In the genomic region with DNA sequence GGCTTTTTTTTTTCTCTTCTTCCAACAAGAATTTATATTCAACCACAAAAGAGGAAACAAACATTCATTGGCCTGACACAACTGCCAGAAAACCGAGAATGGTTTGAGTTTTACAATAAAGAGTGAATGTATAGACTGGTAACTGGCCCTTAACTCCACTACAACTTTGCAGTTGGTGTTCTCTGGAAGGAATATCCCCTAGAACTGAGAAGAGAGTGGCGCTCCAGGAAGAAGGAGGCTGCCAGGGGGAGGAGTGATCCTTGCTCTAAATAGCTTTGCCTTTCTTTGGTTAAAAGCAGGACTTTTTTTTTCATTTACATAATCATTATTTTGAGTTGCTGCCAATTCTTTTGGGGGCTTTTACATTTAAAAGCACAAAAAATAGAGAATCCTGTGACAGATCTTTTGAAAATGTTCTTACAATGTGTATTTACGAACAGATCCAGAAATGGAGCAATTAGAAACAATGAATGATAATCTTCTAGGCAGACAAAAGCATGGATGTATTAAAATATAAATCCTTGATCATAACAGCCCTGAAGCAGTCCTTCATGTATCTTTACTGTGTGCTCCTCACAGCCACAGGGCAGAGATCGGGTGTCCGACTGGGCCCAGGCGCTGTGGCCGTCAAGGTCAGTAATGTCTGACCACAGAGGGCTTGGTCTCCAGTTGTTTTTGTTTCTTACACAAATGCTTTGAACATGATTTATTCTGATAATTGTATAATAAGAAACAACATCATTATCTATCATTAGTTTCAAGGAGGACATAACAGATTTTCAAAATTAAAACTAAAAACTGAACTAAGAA, we compare ENCODE assay signal across 1 cellular context.
TF ChIP-seq lines count a peak whose summit lies in the region.

No MANE protein-coding gene starts in this region.

TF ChIP-seq in GM23338, 12 proteins besides CTCF, POLR2A, EP300 and RAD21 (continued from another document):
- TF ChIP-seq, protein P1, sequence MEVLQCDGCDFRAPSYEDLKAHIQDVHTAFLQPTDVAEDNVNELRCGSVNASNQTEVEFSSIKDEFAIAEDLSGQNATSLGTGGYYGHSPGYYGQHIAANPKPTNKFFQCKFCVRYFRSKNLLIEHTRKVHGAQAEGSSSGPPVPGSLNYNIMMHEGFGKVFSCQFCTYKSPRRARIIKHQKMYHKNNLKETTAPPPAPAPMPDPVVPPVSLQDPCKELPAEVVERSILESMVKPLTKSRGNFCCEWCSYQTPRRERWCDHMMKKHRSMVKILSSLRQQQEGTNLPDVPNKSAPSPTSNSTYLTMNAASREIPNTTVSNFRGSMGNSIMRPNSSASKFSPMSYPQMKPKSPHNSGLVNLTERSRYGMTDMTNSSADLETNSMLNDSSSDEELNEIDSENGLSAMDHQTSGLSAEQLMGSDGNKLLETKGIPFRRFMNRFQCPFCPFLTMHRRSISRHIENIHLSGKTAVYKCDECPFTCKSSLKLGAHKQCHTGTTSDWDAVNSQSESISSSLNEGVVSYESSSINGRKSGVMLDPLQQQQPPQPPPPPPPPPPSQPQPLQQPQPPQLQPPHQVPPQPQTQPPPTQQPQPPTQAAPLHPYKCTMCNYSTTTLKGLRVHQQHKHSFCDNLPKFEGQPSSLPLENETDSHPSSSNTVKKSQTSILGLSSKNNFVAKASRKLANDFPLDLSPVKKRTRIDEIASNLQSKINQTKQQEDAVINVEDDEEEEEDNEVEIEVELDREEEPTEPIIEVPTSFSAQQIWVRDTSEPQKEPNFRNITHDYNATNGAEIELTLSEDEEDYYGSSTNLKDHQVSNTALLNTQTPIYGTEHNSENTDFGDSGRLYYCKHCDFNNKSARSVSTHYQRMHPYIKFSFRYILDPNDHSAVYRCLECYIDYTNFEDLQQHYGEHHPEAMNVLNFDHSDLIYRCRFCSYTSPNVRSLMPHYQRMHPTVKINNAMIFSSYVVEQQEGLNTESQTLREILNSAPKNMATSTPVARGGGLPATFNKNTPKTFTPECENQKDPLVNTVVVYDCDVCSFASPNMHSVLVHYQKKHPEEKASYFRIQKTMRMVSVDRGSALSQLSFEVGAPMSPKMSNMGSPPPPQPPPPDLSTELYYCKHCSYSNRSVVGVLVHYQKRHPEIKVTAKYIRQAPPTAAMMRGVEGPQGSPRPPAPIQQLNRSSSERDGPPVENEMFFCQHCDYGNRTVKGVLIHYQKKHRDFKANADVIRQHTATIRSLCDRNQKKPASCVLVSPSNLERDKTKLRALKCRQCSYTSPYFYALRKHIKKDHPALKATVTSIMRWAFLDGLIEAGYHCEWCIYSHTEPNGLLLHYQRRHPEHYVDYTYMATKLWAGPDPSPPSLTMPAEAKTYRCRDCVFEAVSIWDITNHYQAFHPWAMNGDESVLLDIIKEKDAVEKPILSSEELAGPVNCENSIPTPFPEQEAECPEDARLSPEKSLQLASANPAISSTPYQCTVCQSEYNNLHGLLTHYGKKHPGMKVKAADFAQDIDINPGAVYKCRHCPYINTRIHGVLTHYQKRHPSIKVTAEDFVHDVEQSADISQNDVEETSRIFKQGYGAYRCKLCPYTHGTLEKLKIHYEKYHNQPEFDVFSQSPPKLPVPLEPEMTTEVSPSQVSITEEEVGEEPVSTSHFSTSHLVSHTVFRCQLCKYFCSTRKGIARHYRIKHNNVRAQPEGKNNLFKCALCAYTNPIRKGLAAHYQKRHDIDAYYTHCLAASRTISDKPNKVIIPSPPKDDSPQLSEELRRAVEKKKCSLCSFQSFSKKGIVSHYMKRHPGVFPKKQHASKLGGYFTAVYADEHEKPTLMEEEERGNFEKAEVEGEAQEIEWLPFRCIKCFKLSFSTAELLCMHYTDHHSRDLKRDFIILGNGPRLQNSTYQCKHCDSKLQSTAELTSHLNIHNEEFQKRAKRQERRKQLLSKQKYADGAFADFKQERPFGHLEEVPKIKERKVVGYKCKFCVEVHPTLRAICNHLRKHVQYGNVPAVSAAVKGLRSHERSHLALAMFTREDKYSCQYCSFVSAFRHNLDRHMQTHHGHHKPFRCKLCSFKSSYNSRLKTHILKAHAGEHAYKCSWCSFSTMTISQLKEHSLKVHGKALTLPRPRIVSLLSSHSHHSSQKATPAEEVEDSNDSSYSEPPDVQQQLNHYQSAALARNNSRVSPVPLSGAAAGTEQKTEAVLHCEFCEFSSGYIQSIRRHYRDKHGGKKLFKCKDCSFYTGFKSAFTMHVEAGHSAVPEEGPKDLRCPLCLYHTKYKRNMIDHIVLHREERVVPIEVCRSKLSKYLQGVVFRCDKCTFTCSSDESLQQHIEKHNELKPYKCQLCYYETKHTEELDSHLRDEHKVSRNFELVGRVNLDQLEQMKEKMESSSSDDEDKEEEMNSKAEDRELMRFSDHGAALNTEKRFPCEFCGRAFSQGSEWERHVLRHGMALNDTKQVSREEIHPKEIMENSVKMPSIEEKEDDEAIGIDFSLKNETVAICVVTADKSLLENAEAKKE (CRISPR knock-in tag; IDR thresholded peaks at IDR 0.05): no peak
